Comparison of ENCODE assay signal across 9 cellular contexts in genomic region chr1:183278736-183279591, GRCh38.
DNase-seq lines count a peak whose midpoint lies in the region; ATAC-seq and TF ChIP-seq lines count a peak whose summit lies in the region.
"Had no signal": no experiment of that assay in that cellular context is flagged by ENCODE, and none has a peak within 500 bp of the region (broad histone marks: within the 10 kb centered on the region; RNA-seq: fewer than 3 reads in every experiment).

No MANE protein-coding gene starts in this region.

- H3K27me3 ChIP-seq in thyroid gland, result no peaks in the 10 kb centered on the region

- no peak overlapping the region for H3K4me3 Mint-ChIP-seq in T-helper 1 cell treated with Interleukin-12 subunit alpha and Interleukin-12 subunit beta and Interleukin-4 antibody, amounts not matched to agents 30 μg/mL and 1 μg/mL, for 36 hours
- H3K4me3 Mint-ChIP-seq in activated T-helper 17 cell treated with anti-CD3 and anti-CD28 coated beads, Interleukin-2, amount 50 U/mL, for 72 hours, result no peak overlapping the region
- no peak overlapping the region for H3K4me3 Mint-ChIP-seq in glutamatergic neuron (ENCODE audit: unreplicated experiment)

- H3K9me3 Mint-ChIP-seq in T-helper 1 cell treated with Interleukin-12 subunit alpha and Interleukin-12 subunit beta and Interleukin-4 antibody, amounts not matched to agents 30 μg/mL and 1 μg/mL, for 36 hours, result no peaks in the 10 kb centered on the region
- no peaks in the 10 kb centered on the region for H3K9me3 Mint-ChIP-seq in activated T-helper 17 cell treated with anti-CD3 and anti-CD28 coated beads, Interleukin-2, amount 50 U/mL, for 72 hours
- peaks cover 5% of the 10 kb centered on the region for H3K9me3 Mint-ChIP-seq in glutamatergic neuron (ENCODE audit: unreplicated experiment)

- H3K36me3 Mint-ChIP-seq in T-helper 1 cell treated with Interleukin-12 subunit alpha and Interleukin-12 subunit beta and Interleukin-4 antibody, amounts not matched to agents 30 μg/mL and 1 μg/mL, for 36 hours (ENCODE audit: low read depth), result no peaks in the 10 kb centered on the region
- no peaks in the 10 kb centered on the region for H3K36me3 Mint-ChIP-seq in activated T-helper 17 cell treated with anti-CD3 and anti-CD28 coated beads, Interleukin-2, amount 50 U/mL, for 72 hours (ENCODE audit: low read depth)
- no peaks in the 10 kb centered on the region for H3K36me3 Mint-ChIP-seq in glutamatergic neuron (ENCODE audit: unreplicated experiment)

- peaks cover 11% of the 10 kb centered on the region for H3K4me1 Mint-ChIP-seq in T-helper 1 cell treated with Interleukin-12 subunit alpha and Interleukin-12 subunit beta and Interleukin-4 antibody, amounts not matched to agents 30 μg/mL and 1 μg/mL, for 36 hours (ENCODE audit: low read depth)
- H3K4me1 Mint-ChIP-seq in activated T-helper 17 cell treated with anti-CD3 and anti-CD28 coated beads, Interleukin-2, amount 50 U/mL, for 72 hours, result no peaks in the 10 kb centered on the region
- H3K4me1 Mint-ChIP-seq in glutamatergic neuron (ENCODE audit: low read depth, unreplicated experiment), result peaks cover 46% of the 10 kb centered on the region

- H3K9me3 ChIP-seq in thyroid gland, result no peaks in the 10 kb centered on the region

- peak; percentile 25 for ATAC-seq in activated T-helper 17 cell treated with anti-CD3 and anti-CD28 coated beads, Interleukin-2, amount 50 U/mL, for 72 hours (replicated peaks)
- no peak for ATAC-seq in GM18498 (IDR thresholded peaks at IDR 0.05; ENCODE audit: unreplicated experiment)

- H3K4me3 ChIP-seq in thyroid gland (replicated peaks in 1 of 3), result no peak overlapping the region

- no peaks in the 10 kb centered on the region for H3K36me3 ChIP-seq in thyroid gland

- H3K27ac ChIP-seq in thyroid gland, result peak overlapping the region in 2 of 3 donors; percentile 61 to 75

- TF ChIP-seq POLR2A in thyroid gland (IDR thresholded peaks at IDR 0.05), result no peak

- DNase-seq in T-helper 1 cell, result no peak
- peak; percentile 68 for DNase-seq in hepatic stellate cell (ENCODE audit: low spot score)
- peak in 1 of 2 donors; percentile 23 for DNase-seq in thyroid gland
- no peak for DNase-seq in posterior cingulate gyrus
- no peak for DNase-seq in glutamatergic neuron
- DNase-seq: occipital lobe had no signal

- intact Hi-C loops in thyroid gland (cut with DNase I) (no loop called here), posterior cingulate gyrus (cut with DNase I) (no loop called here)

- peaks cover 41 to 54% of the 10 kb centered on the region in 2 donors for H3K4me1 ChIP-seq in thyroid gland

- no peaks in the 10 kb centered on the region for H3K27me3 Mint-ChIP-seq in T-helper 1 cell treated with Interleukin-12 subunit alpha and Interleukin-12 subunit beta and Interleukin-4 antibody, amounts not matched to agents 30 μg/mL and 1 μg/mL, for 36 hours (ENCODE audit: low read depth)
- H3K27me3 Mint-ChIP-seq in activated T-helper 17 cell treated with anti-CD3 and anti-CD28 coated beads, Interleukin-2, amount 50 U/mL, for 72 hours, result peaks cover 4% of the 10 kb centered on the region
- H3K27me3 Mint-ChIP-seq in glutamatergic neuron (ENCODE audit: unreplicated experiment), result peaks cover 3% of the 10 kb centered on the region

- 55 to 65% methylated on average over 10 to 11 of the region's 12 CpGs for WGBS in thyroid gland, 2 donors

- peak overlapping the region; percentile 29 for H3K27ac Mint-ChIP-seq in T-helper 1 cell treated with Interleukin-12 subunit alpha and Interleukin-12 subunit beta and Interleukin-4 antibody, amounts not matched to agents 30 μg/mL and 1 μg/mL, for 36 hours
- H3K27ac Mint-ChIP-seq in activated T-helper 17 cell treated with anti-CD3 and anti-CD28 coated beads, Interleukin-2, amount 50 U/mL, for 72 hours, result peak overlapping the region; percentile 15
- no peak overlapping the region for H3K27ac Mint-ChIP-seq in glutamatergic neuron (ENCODE audit: unreplicated experiment)

- TF ChIP-seq CTCF in thyroid gland (IDR thresholded peaks at IDR 0.05), result no peak
- TF ChIP-seq CTCF in glutamatergic neuron (IDR thresholded peaks at IDR 0.05; ENCODE audit: partially characterized antibody, unreplicated experiment), result no peak
